8 cellular contexts compared by ENCODE assay signal in genomic region chr3:99789322-99789721, GRCh38. TPM values are rescaled to one million over a fixed set of nuclear protein-coding genes. Genes with fewer than 3 reads are reported as not detected.
DNase-seq lines count a peak whose midpoint lies in the region; ATAC-seq lines count a peak whose summit lies in the region.

No MANE protein-coding gene starts in this region.

- no peaks in the 10 kb centered on the region for H3K27me3 ChIP-seq in naive thymus-derived CD4-positive, alpha-beta T cell (ENCODE audit: control insufficient read depth in 2 of 2, insufficient read depth in 2 of 2, low read length in 2 of 2)

- no peaks in the 10 kb centered on the region for H3K4me1 ChIP-seq in naive thymus-derived CD4-positive, alpha-beta T cell (ENCODE audit: control insufficient read depth in 2 of 2, insufficient read depth in 2 of 2, low read length in 2 of 2)

- POLR2A ChIA-PET in naive thymus-derived CD4-positive, alpha-beta T cell (lab: Charles Lee): no interaction called here

- no peaks in the 10 kb centered on the region for H3K4me1 Mint-ChIP-seq in activated T-cell treated with anti-CD3 and anti-CD28 coated beads, Interleukin-2, amount 50 U/mL, for 72 hours (ENCODE audit: low read depth)
- H3K4me1 Mint-ChIP-seq in naive thymus-derived CD4-positive, alpha-beta T cell: peaks cover 0 to 3% (median 0%) of the 10 kb centered on the region in 7 donors

- H3K4me3 Mint-ChIP-seq in activated T-cell treated with anti-CD3 and anti-CD28 coated beads, Interleukin-2, amount 50 U/mL, for 72 hours: no peak overlapping the region
- no peak overlapping the region for H3K4me3 Mint-ChIP-seq in naive thymus-derived CD4-positive, alpha-beta T cell

- H3K27me3 Mint-ChIP-seq in activated T-cell treated with anti-CD3 and anti-CD28 coated beads, Interleukin-2, amount 50 U/mL, for 72 hours (ENCODE audit: low read depth): peaks cover 18% of the 10 kb centered on the region
- H3K27me3 Mint-ChIP-seq in naive thymus-derived CD4-positive, alpha-beta T cell: peaks cover 0 to 40% (median 8%) of the 10 kb centered on the region in 5 donors

- H3K27ac ChIP-seq in epithelial cell of prostate: no peak overlapping the region
- no peak overlapping the region for H3K27ac ChIP-seq in naive thymus-derived CD4-positive, alpha-beta T cell (ENCODE audit: low read depth, low read length)

- H3K9me3 Mint-ChIP-seq in activated T-cell treated with anti-CD3 and anti-CD28 coated beads, Interleukin-2, amount 50 U/mL, for 72 hours: no peaks in the 10 kb centered on the region
- no peaks in the 10 kb centered on the region for H3K9me3 Mint-ChIP-seq in naive thymus-derived CD4-positive, alpha-beta T cell

- intact Hi-C loops in naive thymus-derived CD4-positive, alpha-beta T cell (cut with micrococcal nuclease): loop anchor here in 1 of 2 donors (1.0 kb wide), 2 partner anchors 766 to 972 kb away; no protein-coding TSS in a partner anchor

- ATAC-seq in activated T-cell treated with anti-CD3 and anti-CD28 coated beads, Interleukin-2, amount 50 U/mL, for 72 hours (replicated peaks in 1 of 2): peak; percentile 59 to 72
- peak; percentile 95 for ATAC-seq in GM21526 (IDR thresholded peaks at IDR 0.05; ENCODE audit: low FRiP score, unreplicated experiment)
- ATAC-seq in naive thymus-derived CD4-positive, alpha-beta T cell: peak; percentile 76

- no peaks in the 10 kb centered on the region for H3K9me3 ChIP-seq in naive thymus-derived CD4-positive, alpha-beta T cell (ENCODE audit: control insufficient read depth in 2 of 3, low read length in 3 of 3)

- no peak overlapping the region for H3K4me3 ChIP-seq in naive thymus-derived CD4-positive, alpha-beta T cell (ENCODE audit: low read length)

- CTCF ChIA-PET in naive thymus-derived CD4-positive, alpha-beta T cell (lab: Charles Lee): no interaction called here

- H3K36me3 ChIP-seq in naive thymus-derived CD4-positive, alpha-beta T cell (ENCODE audit: control insufficient read depth in 2 of 3, insufficient read depth in 3 of 3, low read length in 3 of 3): no peaks in the 10 kb centered on the region

- peak; percentile 2 to 6 for DNase-seq in activated T-cell treated with anti-CD3 and anti-CD28 coated beads, Interleukin-2, amount 50 U/mL, for 72 hours
- DNase-seq in activated T-cell treated with anti-CD3 and anti-CD28 coated beads for 4 hours (no peak), HK-2 (ENCODE audit: unreplicated experiment) (peak; percentile 55), SHP77 treated with DMSO at 0.1 percent for 48 hours (lab: John Stamatoyannopoulos, UW) (peak; percentile 29), epithelial cell of prostate (ENCODE audit: low read depth, low spot score) (peak; percentile 6)
- DNase-seq in naive thymus-derived CD4-positive, alpha-beta T cell: peak in 3 of 9 donors; percentile 1 to 10 (median 9)
- DNase-seq in activated effector memory CD4-positive, alpha-beta T cell treated with anti-CD3 and anti-CD28 coated beads, Interleukin-2, amount 50 U/mL, for 16 hours: no peak

- no peak overlapping the region for H3K27ac Mint-ChIP-seq in activated T-cell treated with anti-CD3 and anti-CD28 coated beads, Interleukin-2, amount 50 U/mL, for 72 hours
- no peak overlapping the region for H3K27ac Mint-ChIP-seq in naive thymus-derived CD4-positive, alpha-beta T cell

- no peaks in the 10 kb centered on the region for H3K36me3 Mint-ChIP-seq in activated T-cell treated with anti-CD3 and anti-CD28 coated beads, Interleukin-2, amount 50 U/mL, for 72 hours (ENCODE audit: insufficient read depth in 2 of 2)
- no peaks in the 10 kb centered on the region for H3K36me3 Mint-ChIP-seq in naive thymus-derived CD4-positive, alpha-beta T cell

RNA-seq across cellular contexts. Expression of gene CMSS1, which starts 28.3 kb away (rescaled TPM):
- total RNA-seq in activated T-cell treated with anti-CD3 and anti-CD28 coated beads, Interleukin-2, amount 50 U/mL, for 72 hours: 100 to 1,000 TPM in 1 of 2 donors, 10 to 100 TPM in 1; 88.5 to 101 TPM
- 10 to 100 TPM; 14.9 to 47.7 (median 18.2) TPM for total RNA-seq in naive thymus-derived CD4-positive, alpha-beta T cell
- polyA plus RNA-seq in naive thymus-derived CD4-positive, alpha-beta T cell: 10 to 100 TPM; 22.4 to 25.6 TPM

Comparison
In these comparisons a context has a peak if more than half of its experiments do, and no peak if none do; other contexts are left out.
1. DNase-seq: peak in activated T-cell treated with anti-CD3 and anti-CD28 coated beads, Interleukin-2, amount 50 U/mL, for 72 hours (2 of 2), HK-2 (single experiment), SHP77 treated with DMSO at 0.1 percent for 48 hours (single experiment) and epithelial cell of prostate (single experiment); none in activated T-cell treated with anti-CD3 and anti-CD28 coated beads for 4 hours (single experiment) and activated effector memory CD4-positive, alpha-beta T cell treated with anti-CD3 and anti-CD28 coated beads, Interleukin-2, amount 50 U/mL, for 16 hours (single experiment).
2. Peak in every context shown above with its lines, with median percentiles within 50 percentile points of each other: ATAC-seq.